8 cellular contexts compared by ENCODE assay signal in genomic region chr3:72665701-72666443, GRCh38.
DNase-seq lines count a peak whose midpoint lies in the region; TF ChIP-seq lines count a peak whose summit lies in the region.

No MANE protein-coding gene starts in this region.

- DNase-seq in NCI-H524 treated with DMSO at 0.1 percent for 48 hours (lab: John Stamatoyannopoulos, UW) (peak; percentile 94), activated T-cell treated with anti-CD3 and anti-CD28 coated beads for 48 hours (ENCODE audit: low read depth) (peak; percentile 37), foreskin fibroblast (peak in 1 of 2 donors; percentile 46), SW 1271 (lab: John Stamatoyannopoulos, UW) (no peak), retina (no peak), GM03348 (ENCODE audit: low spot score) (no peak)
- peak; percentile 53 for DNase-seq in stimulated activated CD4-positive, alpha-beta T cell treated with anti-CD3 and anti-CD28 coated beads, Interleukin-12 subunit alpha, Interleukin-12 subunit beta, amount 100 ng/mL, for 4 hours

- peak; percentile 62 for TF ChIP-seq CTCF in GM12872 (IDR thresholded peaks at IDR 0.05; ENCODE audit: insufficient read depth, low read depth, low read length)
- TF ChIP-seq CTCF in foreskin fibroblast (IDR thresholded peaks at IDR 0.05; ENCODE audit: low read depth, low read length) = peak; percentile 35

- H3K4me3 ChIP-seq in foreskin fibroblast (ENCODE audit: low read depth in 1 of 2, low read length in 2 of 2) = no peak overlapping the region

Comparison
In these comparisons a context has a peak if more than half of its experiments do, and no peak if none do; other contexts are left out.
1. DNase-seq: peak in NCI-H524 treated with DMSO at 0.1 percent for 48 hours (single experiment), activated T-cell treated with anti-CD3 and anti-CD28 coated beads for 48 hours (single experiment) and stimulated activated CD4-positive, alpha-beta T cell treated with anti-CD3 and anti-CD28 coated beads, Interleukin-12 subunit alpha, Interleukin-12 subunit beta, amount 100 ng/mL, for 4 hours (single experiment); none in SW 1271 (0 of 2), retina (single experiment) and GM03348 (single experiment).